Comparison of ENCODE assay signal across 23 cellular contexts in genomic region chr19:48252625-48253024, GRCh38. TPM values are rescaled to one million over a fixed set of nuclear protein-coding genes. Genes with fewer than 3 reads are reported as not detected.
DNase-seq lines count a peak whose midpoint lies in the region; ATAC-seq and TF ChIP-seq lines count a peak whose summit lies in the region.
"Had no signal": no experiment of that assay in that cellular context is flagged by ENCODE, and none has a peak within 500 bp of the region (broad histone marks: within the 10 kb centered on the region; RNA-seq: fewer than 3 reads in every experiment).

No MANE protein-coding gene starts in this region.

- no peak for TF ChIP-seq CTCF in CD4-positive, alpha-beta T cell (IDR thresholded peaks at IDR 0.05)
- TF ChIP-seq CTCF in endothelial cell (IDR thresholded peaks at IDR 0.05; ENCODE audit: unreplicated experiment) (no peak), vagina (IDR thresholded peaks at IDR 0.05) (no peak)

- peaks cover 36% of the 10 kb centered on the region for H3K4me1 ChIP-seq in vagina

- no peak overlapping the region for H3K27ac Mint-ChIP-seq in T-helper 1 cell treated with Interleukin-12 subunit alpha and Interleukin-12 subunit beta and Interleukin-4 antibody, amounts not matched to agents 30 μg/mL and 1 μg/mL, for 36 hours
- peak overlapping the region; percentile 97 for H3K27ac Mint-ChIP-seq in CD4-positive, alpha-beta T cell
- no peak overlapping the region for H3K27ac Mint-ChIP-seq in activated CD4-positive, alpha-beta memory T cell treated with anti-CD3 and anti-CD28 coated beads, Interleukin-2, amount 10 ng/mL, durations not matched to agents 7 days and 5 days
- H3K27ac Mint-ChIP-seq in endothelial cell (ENCODE audit: unreplicated experiment): no peak overlapping the region
- H3K27ac Mint-ChIP-seq: HFFc6 had no signal

- no peak for TF ChIP-seq POLR2A in vagina (IDR thresholded peaks at IDR 0.05)

- intact Hi-C loops in CD4-positive, alpha-beta T cell (cut with DNase I, micrococcal nuclease): loop anchor here (5.0 to 10.0 kb wide), 2 partner anchors 50 to 1412 kb away; partner anchors contain the start of genes BCL2L12 (in 1 of the 2) and IRF3 (in 1 of the 2)
- intact Hi-C loops in vagina (cut with DNase I): no loop called here

- no peaks in the 10 kb centered on the region for H3K9me3 Mint-ChIP-seq in T-helper 1 cell treated with Interleukin-12 subunit alpha and Interleukin-12 subunit beta and Interleukin-4 antibody, amounts not matched to agents 30 μg/mL and 1 μg/mL, for 36 hours
- H3K9me3 Mint-ChIP-seq in CD4-positive, alpha-beta T cell: no peaks in the 10 kb centered on the region
- no peaks in the 10 kb centered on the region for H3K9me3 Mint-ChIP-seq in activated CD4-positive, alpha-beta memory T cell treated with anti-CD3 and anti-CD28 coated beads, Interleukin-2, amount 10 ng/mL, durations not matched to agents 7 days and 5 days
- H3K9me3 Mint-ChIP-seq in endothelial cell (ENCODE audit: unreplicated experiment): no peaks in the 10 kb centered on the region
- H3K9me3 Mint-ChIP-seq: HFFc6 had no signal

- no peak for ATAC-seq in CD4-positive, alpha-beta T cell (ENCODE audit: poor library complexity)
- ATAC-seq: left colon, pancreas, PC-3 had no signal

- POLR2A ChIA-PET in CD4-positive, alpha-beta T cell (lab: Charles Lee): interaction anchor here (0.8 kb wide), 1 partner anchor 69 kb away, joined by 4 read pairs; a partner anchor contains a TSS
- POLR2A ChIA-PET in activated CD4-positive, alpha-beta memory T cell treated with anti-CD3 and anti-CD28 coated beads, Interleukin-2, amount 10 ng/mL, durations not matched to agents 7 days and 5 days (lab: Charles Lee): no interaction called here

- H3K4me3 Mint-ChIP-seq in T-helper 1 cell treated with Interleukin-12 subunit alpha and Interleukin-12 subunit beta and Interleukin-4 antibody, amounts not matched to agents 30 μg/mL and 1 μg/mL, for 36 hours: peak overlapping the region; percentile 16
- H3K4me3 Mint-ChIP-seq in CD4-positive, alpha-beta T cell: peak overlapping the region; percentile 56
- peak overlapping the region; percentile 98 for H3K4me3 Mint-ChIP-seq in activated CD4-positive, alpha-beta memory T cell treated with anti-CD3 and anti-CD28 coated beads, Interleukin-2, amount 10 ng/mL, durations not matched to agents 7 days and 5 days
- H3K4me3 Mint-ChIP-seq in endothelial cell (ENCODE audit: unreplicated experiment): peak overlapping the region; percentile 42
- H3K4me3 Mint-ChIP-seq: HFFc6 had no signal

- H3K4me3 ChIP-seq in vagina: no peak overlapping the region
- H3K4me3 ChIP-seq: pancreas, right atrium auricular region, stomach, tibial nerve had no signal

- H3K9me3 ChIP-seq in CD4-positive, alpha-beta T cell (ENCODE audit: control insufficient read depth, low read length): no peaks in the 10 kb centered on the region
- no peaks in the 10 kb centered on the region for H3K9me3 ChIP-seq in vagina
- H3K9me3 ChIP-seq: pancreas, right atrium auricular region, stomach, tibial nerve had no signal

- peaks cover 0 to 11% of the 10 kb centered on the region in 2 donors for H3K36me3 ChIP-seq in vagina
- H3K36me3 ChIP-seq: right atrium auricular region had no signal

- H3K27ac ChIP-seq in CD4-positive, alpha-beta T cell (ENCODE audit: low read depth, low read length): no peak overlapping the region
- H3K27ac ChIP-seq in vagina: no peak overlapping the region
- H3K27ac ChIP-seq: 22Rv1, pancreas, right atrium auricular region, stomach, tibial nerve, VCaP had no signal

- no peaks in the 10 kb centered on the region for H3K27me3 Mint-ChIP-seq in T-helper 1 cell treated with Interleukin-12 subunit alpha and Interleukin-12 subunit beta and Interleukin-4 antibody, amounts not matched to agents 30 μg/mL and 1 μg/mL, for 36 hours (ENCODE audit: low read depth)
- H3K27me3 Mint-ChIP-seq in CD4-positive, alpha-beta T cell: no peaks in the 10 kb centered on the region
- H3K27me3 Mint-ChIP-seq in activated CD4-positive, alpha-beta memory T cell treated with anti-CD3 and anti-CD28 coated beads, Interleukin-2, amount 10 ng/mL, durations not matched to agents 7 days and 5 days: no peaks in the 10 kb centered on the region
- peaks cover 4% of the 10 kb centered on the region for H3K27me3 Mint-ChIP-seq in endothelial cell (ENCODE audit: unreplicated experiment)

- no peak for DNase-seq in T-helper 1 cell
- DNase-seq in CD4-positive, alpha-beta T cell: no peak
- no peak for DNase-seq in activated CD4-positive, alpha-beta memory T cell treated with anti-CD3 and anti-CD28 coated beads, Interleukin-2, amount 10 ng/mL, durations not matched to agents 7 days and 5 days
- no peak for DNase-seq in endothelial cell (ENCODE audit: low spot score)
- no peak for DNase-seq in amniotic stem cell (lab: John Stamatoyannopoulos, UW)
- DNase-seq in vagina (ENCODE audit: extremely low spot score in 2 of 2): no peak
- no peak for DNase-seq in NCI-H1092 (lab: John Stamatoyannopoulos, UW)
- DNase-seq: head of caudate nucleus; HFFc6; left colon; mesenchymal stem cell; NCI-H1105 treated with DMSO at 0.1 percent for 48 hours; NCI-H2081 treated with DMSO at 0.1 percent for 48 hours; pancreas; PC-3; SHP77; stimulated activated CD4-positive, alpha-beta T cell treated with anti-CD3 and anti-CD28 coated beads, Interleukin-4, amount 100 ng/mL, for 4 hours; stomach had no signal

- CTCF ChIA-PET in CD4-positive, alpha-beta T cell (lab: Charles Lee): no interaction called here
- CTCF ChIA-PET in activated CD4-positive, alpha-beta memory T cell treated with anti-CD3 and anti-CD28 coated beads, Interleukin-2, amount 10 ng/mL, durations not matched to agents 7 days and 5 days (lab: Charles Lee): no interaction called here

- H3K36me3 Mint-ChIP-seq in T-helper 1 cell treated with Interleukin-12 subunit alpha and Interleukin-12 subunit beta and Interleukin-4 antibody, amounts not matched to agents 30 μg/mL and 1 μg/mL, for 36 hours (ENCODE audit: low read depth): peaks cover 37% of the 10 kb centered on the region
- peaks cover 43% of the 10 kb centered on the region for H3K36me3 Mint-ChIP-seq in CD4-positive, alpha-beta T cell (ENCODE audit: low read depth)
- peaks cover 43% of the 10 kb centered on the region for H3K36me3 Mint-ChIP-seq in activated CD4-positive, alpha-beta memory T cell treated with anti-CD3 and anti-CD28 coated beads, Interleukin-2, amount 10 ng/mL, durations not matched to agents 7 days and 5 days (ENCODE audit: low read depth)
- peaks cover 16% of the 10 kb centered on the region for H3K36me3 Mint-ChIP-seq in endothelial cell (ENCODE audit: low read depth, unreplicated experiment)

- H3K4me1 Mint-ChIP-seq in T-helper 1 cell treated with Interleukin-12 subunit alpha and Interleukin-12 subunit beta and Interleukin-4 antibody, amounts not matched to agents 30 μg/mL and 1 μg/mL, for 36 hours (ENCODE audit: low read depth): peaks cover 64% of the 10 kb centered on the region
- peaks cover 87% of the 10 kb centered on the region for H3K4me1 Mint-ChIP-seq in CD4-positive, alpha-beta T cell (ENCODE audit: low read depth)
- peaks cover 70% of the 10 kb centered on the region for H3K4me1 Mint-ChIP-seq in activated CD4-positive, alpha-beta memory T cell treated with anti-CD3 and anti-CD28 coated beads, Interleukin-2, amount 10 ng/mL, durations not matched to agents 7 days and 5 days
- H3K4me1 Mint-ChIP-seq in endothelial cell (ENCODE audit: unreplicated experiment): peaks cover 60% of the 10 kb centered on the region

- no peaks in the 10 kb centered on the region for H3K27me3 ChIP-seq in CD4-positive, alpha-beta T cell (ENCODE audit: control insufficient read depth, insufficient read depth, low read length)
- no peaks in the 10 kb centered on the region for H3K27me3 ChIP-seq in vagina
- H3K27me3 ChIP-seq: pancreas, right atrium auricular region, stomach, tibial nerve had no signal

RNA-seq across cellular contexts. Expression of gene CARD8, which starts 3.1 kb away (rescaled TPM):
- total RNA-seq in CD4-positive, alpha-beta T cell: 10 to 100 TPM; 71.1 to 73.1 TPM
- total RNA-seq in activated CD4-positive, alpha-beta memory T cell treated with anti-CD3 and anti-CD28 coated beads, Interleukin-2, amount 10 ng/mL, durations not matched to agents 7 days and 5 days: 100 to 1,000 TPM; 247 to 253 TPM
- total RNA-seq in endothelial cell (ENCODE audit: unreplicated experiment) (210 TPM), vagina (31.9 TPM)

RNA-seq across cellular contexts. Expression of gene ZNF114, which starts 17.3 kb away (rescaled TPM):
- total RNA-seq in CD4-positive, alpha-beta T cell: not detected
- under 1 TPM; 0.15 to 0.20 TPM for total RNA-seq in activated CD4-positive, alpha-beta memory T cell treated with anti-CD3 and anti-CD28 coated beads, Interleukin-2, amount 10 ng/mL, durations not matched to agents 7 days and 5 days
- total RNA-seq in endothelial cell (ENCODE audit: unreplicated experiment) (12.2 TPM), vagina (not detected)

Comparison
In these comparisons a context has a peak if more than half of its experiments do, and no peak if none do; other contexts are left out.
1. H3K4me3 Mint-ChIP-seq: peak in every context shown above with its lines; median percentile 98 in activated CD4-positive, alpha-beta memory T cell treated with anti-CD3 and anti-CD28 coated beads, Interleukin-2, amount 10 ng/mL, durations not matched to agents 7 days and 5 days; 56 in CD4-positive, alpha-beta T cell; 42 in endothelial cell; 16 in T-helper 1 cell treated with Interleukin-12 subunit alpha and Interleukin-12 subunit beta and Interleukin-4 antibody, amounts not matched to agents 30 μg/mL and 1 μg/mL, for 36 hours.
2. RNA of gene ZNF114, which starts 17.3 kb away (total RNA-seq): 12.2 TPM in endothelial cell (single experiment); 0.15 to 0.20 TPM in activated CD4-positive, alpha-beta memory T cell treated with anti-CD3 and anti-CD28 coated beads, Interleukin-2, amount 10 ng/mL, durations not matched to agents 7 days and 5 days, not detected in CD4-positive, alpha-beta T cell and not detected in vagina (single experiment); every median in the first group is over 10 times any median in the second.